8 cellular contexts compared by ENCODE assay signal in the genomic region with DNA sequence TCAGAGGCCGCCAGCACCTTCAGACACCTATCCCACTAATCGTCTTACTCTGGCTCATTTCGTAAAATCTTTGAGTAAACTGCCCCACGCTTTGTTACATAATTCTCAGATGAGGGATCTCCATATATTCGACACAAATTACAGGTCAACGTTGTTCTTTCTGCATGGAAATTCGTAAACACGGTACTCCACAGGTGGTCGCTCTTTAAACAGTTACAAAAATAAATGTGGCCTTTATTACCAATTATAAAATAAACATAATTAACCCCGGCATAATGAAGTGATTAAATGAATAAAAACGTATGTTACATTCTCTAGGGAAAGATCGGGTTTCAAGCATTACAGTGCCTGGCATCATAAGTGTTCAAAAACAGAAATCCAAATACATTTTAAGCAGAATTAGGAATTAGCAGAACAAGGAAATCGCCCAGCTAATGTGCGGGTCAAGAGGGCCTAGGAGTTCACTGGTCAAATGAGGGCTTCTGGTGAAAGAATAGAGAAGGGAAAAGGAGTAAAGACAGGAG. TPM values are rescaled to one million over a fixed set of nuclear protein-coding genes. Genes with fewer than 3 reads are reported as not detected.
DNase-seq lines count a peak whose midpoint lies in the region; ATAC-seq and TF ChIP-seq lines count a peak whose summit lies in the region.

No MANE protein-coding gene starts in this region.

- peak overlapping the region; percentile 75 for H3K27ac Mint-ChIP-seq in T-helper 1 cell treated with Interleukin-12 subunit alpha and Interleukin-12 subunit beta and Interleukin-4 antibody, amounts not matched to agents 30 μg/mL and 1 μg/mL, for 36 hours
- peak overlapping the region; percentile 68 for H3K27ac Mint-ChIP-seq in activated T-helper 2 cell treated with anti-CD3 and anti-CD28 coated beads, Interferon-gamma antibody, Interleukin-2, Interleukin-4, amounts not matched to agents 10 μg/mL and 5 μg/mL and 100 μg/mL, durations not matched to agents 14 hours and 24 hours and 36 hours
- peak overlapping the region; percentile 79 to 88 (median 82) for H3K27ac Mint-ChIP-seq in immature natural killer cell

- TF ChIP-seq EP300 in suprapubic skin (IDR thresholded peaks at IDR 0.05) = no peak

- peaks cover 36% of the 10 kb centered on the region for H3K36me3 Mint-ChIP-seq in T-helper 1 cell treated with Interleukin-12 subunit alpha and Interleukin-12 subunit beta and Interleukin-4 antibody, amounts not matched to agents 30 μg/mL and 1 μg/mL, for 36 hours (ENCODE audit: low read depth)
- peaks cover 62% of the 10 kb centered on the region for H3K36me3 Mint-ChIP-seq in activated T-helper 2 cell treated with anti-CD3 and anti-CD28 coated beads, Interferon-gamma antibody, Interleukin-2, Interleukin-4, amounts not matched to agents 10 μg/mL and 5 μg/mL and 100 μg/mL, durations not matched to agents 14 hours and 24 hours and 36 hours (ENCODE audit: low read depth)
- peaks cover 8 to 29% (median 19%) of the 10 kb centered on the region in 3 donors for H3K36me3 Mint-ChIP-seq in immature natural killer cell

- peak overlapping the region; percentile 80 for H3K4me3 Mint-ChIP-seq in T-helper 1 cell treated with Interleukin-12 subunit alpha and Interleukin-12 subunit beta and Interleukin-4 antibody, amounts not matched to agents 30 μg/mL and 1 μg/mL, for 36 hours
- peak overlapping the region; percentile 77 for H3K4me3 Mint-ChIP-seq in activated T-helper 2 cell treated with anti-CD3 and anti-CD28 coated beads, Interferon-gamma antibody, Interleukin-2, Interleukin-4, amounts not matched to agents 10 μg/mL and 5 μg/mL and 100 μg/mL, durations not matched to agents 14 hours and 24 hours and 36 hours (ENCODE audit: low read depth)
- H3K4me3 Mint-ChIP-seq in immature natural killer cell = peak overlapping the region; percentile 80 to 88 (median 85)

- H3K9me3 ChIP-seq in suprapubic skin = no peaks in the 10 kb centered on the region

- peaks cover 39% of the 10 kb centered on the region for H3K36me3 ChIP-seq in suprapubic skin

- no peaks in the 10 kb centered on the region for H3K9me3 Mint-ChIP-seq in T-helper 1 cell treated with Interleukin-12 subunit alpha and Interleukin-12 subunit beta and Interleukin-4 antibody, amounts not matched to agents 30 μg/mL and 1 μg/mL, for 36 hours
- no peaks in the 10 kb centered on the region for H3K9me3 Mint-ChIP-seq in activated T-helper 2 cell treated with anti-CD3 and anti-CD28 coated beads, Interferon-gamma antibody, Interleukin-2, Interleukin-4, amounts not matched to agents 10 μg/mL and 5 μg/mL and 100 μg/mL, durations not matched to agents 14 hours and 24 hours and 36 hours
- H3K9me3 Mint-ChIP-seq in immature natural killer cell = no peaks in the 10 kb centered on the region

- ATAC-seq in HG03280 (IDR thresholded peaks at IDR 0.05; ENCODE audit: unreplicated experiment) (no peak), HG03521 (IDR thresholded peaks at IDR 0.05; ENCODE audit: unreplicated experiment) (no peak)

- peak overlapping the region; percentile 100 for H3K27ac ChIP-seq in suprapubic skin

- peak overlapping the region; percentile 94 for H3K4me3 ChIP-seq in suprapubic skin

- no peak for TF ChIP-seq CTCF in suprapubic skin (IDR thresholded peaks at IDR 0.05)

- DNase-seq in T-helper 1 cell (no peak), immature natural killer cell (no peak), suprapubic skin (ENCODE audit: low spot score in 2 of 2) (no peak), GM03348 (ENCODE audit: low spot score) (no peak)
- no peak for DNase-seq in activated T-helper 2 cell treated with anti-CD3 and anti-CD28 coated beads, Interferon-gamma antibody, Interleukin-2, Interleukin-4, amounts not matched to agents 10 μg/mL and 5 μg/mL and 100 μg/mL, durations not matched to agents 14 hours and 24 hours and 36 hours (ENCODE audit: low spot score)

- peaks cover 33% of the 10 kb centered on the region for H3K4me1 Mint-ChIP-seq in T-helper 1 cell treated with Interleukin-12 subunit alpha and Interleukin-12 subunit beta and Interleukin-4 antibody, amounts not matched to agents 30 μg/mL and 1 μg/mL, for 36 hours (ENCODE audit: low read depth)
- H3K4me1 Mint-ChIP-seq in activated T-helper 2 cell treated with anti-CD3 and anti-CD28 coated beads, Interferon-gamma antibody, Interleukin-2, Interleukin-4, amounts not matched to agents 10 μg/mL and 5 μg/mL and 100 μg/mL, durations not matched to agents 14 hours and 24 hours and 36 hours (ENCODE audit: low read depth) = peaks cover 30% of the 10 kb centered on the region
- H3K4me1 Mint-ChIP-seq in immature natural killer cell = peaks cover 36 to 38% of the 10 kb centered on the region in 2 donors

- H3K27me3 Mint-ChIP-seq in T-helper 1 cell treated with Interleukin-12 subunit alpha and Interleukin-12 subunit beta and Interleukin-4 antibody, amounts not matched to agents 30 μg/mL and 1 μg/mL, for 36 hours (ENCODE audit: low read depth) = no peaks in the 10 kb centered on the region
- H3K27me3 Mint-ChIP-seq in activated T-helper 2 cell treated with anti-CD3 and anti-CD28 coated beads, Interferon-gamma antibody, Interleukin-2, Interleukin-4, amounts not matched to agents 10 μg/mL and 5 μg/mL and 100 μg/mL, durations not matched to agents 14 hours and 24 hours and 36 hours (ENCODE audit: low read depth) = no peaks in the 10 kb centered on the region
- peaks cover 0 to 6% (median 4%) of the 10 kb centered on the region in 3 donors for H3K27me3 Mint-ChIP-seq in immature natural killer cell (ENCODE audit: low read depth in 3 of 3)

- peaks cover 34% of the 10 kb centered on the region for H3K4me1 ChIP-seq in suprapubic skin

- no peaks in the 10 kb centered on the region for H3K27me3 ChIP-seq in suprapubic skin

- WGBS in suprapubic skin = 15% methylated on average over 14 of the region's 14 CpGs

- no peak for TF ChIP-seq POLR2A in suprapubic skin (IDR thresholded peaks at IDR 0.05)

- intact Hi-C loops in activated T-helper 2 cell treated with anti-CD3 and anti-CD28 coated beads, Interferon-gamma antibody, Interleukin-2, Interleukin-4, amounts not matched to agents 10 μg/mL and 5 μg/mL and 100 μg/mL, durations not matched to agents 14 hours and 24 hours and 36 hours (cut with micrococcal nuclease) = no loop called here

RNA-seq across cellular contexts. Expression of a gene that starts 0.9 kb away (rescaled TPM):
- total RNA-seq in activated T-helper 2 cell treated with anti-CD3 and anti-CD28 coated beads, Interferon-gamma antibody, Interleukin-2, Interleukin-4, amounts not matched to agents 10 μg/mL and 5 μg/mL and 100 μg/mL, durations not matched to agents 14 hours and 24 hours and 36 hours = 35.3 and 45.3 TPM in 2 replicates
- 10 to 100 TPM in 2 of 3 donors, 1 to 10 TPM in 1; 6.2 to 15.4 (median 12.5) TPM for polyA plus RNA-seq in immature natural killer cell
- total RNA-seq in suprapubic skin = 10 to 100 TPM; 31.0 to 46.7 (median 38.6) TPM

RNA-seq across cellular contexts. Expression of a gene that starts 24.8 kb away (rescaled TPM):
- 23.0 and 26.4 TPM in 2 replicates for total RNA-seq in activated T-helper 2 cell treated with anti-CD3 and anti-CD28 coated beads, Interferon-gamma antibody, Interleukin-2, Interleukin-4, amounts not matched to agents 10 μg/mL and 5 μg/mL and 100 μg/mL, durations not matched to agents 14 hours and 24 hours and 36 hours
- polyA plus RNA-seq in immature natural killer cell = 10 to 100 TPM in 1 of 3 donors, 1 to 10 TPM in 2; 4.3 to 11.1 (median 5.2) TPM
- 10 to 100 TPM; 31.5 to 74.8 (median 34.4) TPM for total RNA-seq in suprapubic skin

RNA-seq across cellular contexts. Expression of a gene that starts 47.8 kb away (rescaled TPM):
- total RNA-seq in activated T-helper 2 cell treated with anti-CD3 and anti-CD28 coated beads, Interferon-gamma antibody, Interleukin-2, Interleukin-4, amounts not matched to agents 10 μg/mL and 5 μg/mL and 100 μg/mL, durations not matched to agents 14 hours and 24 hours and 36 hours = 337 and 342 TPM in 2 replicates
- 100 to 1,000 TPM; 509 to 821 (median 662) TPM for polyA plus RNA-seq in immature natural killer cell
- total RNA-seq in suprapubic skin = 100 to 1,000 TPM; 106 to 186 (median 162) TPM

RNA-seq across cellular contexts. Expression of a gene that starts 52.2 kb away (rescaled TPM):
- 5.8 and 7.4 TPM in 2 replicates for total RNA-seq in activated T-helper 2 cell treated with anti-CD3 and anti-CD28 coated beads, Interferon-gamma antibody, Interleukin-2, Interleukin-4, amounts not matched to agents 10 μg/mL and 5 μg/mL and 100 μg/mL, durations not matched to agents 14 hours and 24 hours and 36 hours
- polyA plus RNA-seq in immature natural killer cell = not detected
- total RNA-seq in suprapubic skin = 10 to 100 TPM in 1 of 4 donors, 1 to 10 TPM in 3; 5.3 to 15.2 (median 7.0) TPM

RNA-seq across cellular contexts. Expression of a gene that starts 53.2 kb away (rescaled TPM):
- 1,775 and 1,796 TPM in 2 replicates for total RNA-seq in activated T-helper 2 cell treated with anti-CD3 and anti-CD28 coated beads, Interferon-gamma antibody, Interleukin-2, Interleukin-4, amounts not matched to agents 10 μg/mL and 5 μg/mL and 100 μg/mL, durations not matched to agents 14 hours and 24 hours and 36 hours
- polyA plus RNA-seq in immature natural killer cell = 100 to 1,000 TPM; 285 to 713 (median 532) TPM
- total RNA-seq in suprapubic skin = 1,000 to 10,000 TPM; 1,382 to 1,902 (median 1,771) TPM
